In genomic region chr4:29708473-29708872, GRCh38 we compare ENCODE assay signal across 17 cellular contexts.
A peak's percentile ranks its signal among the peaks of the same experiment; 100 is the strongest.
DNase-seq lines count a peak whose midpoint lies in the region; ATAC-seq, FAIRE-seq and TF ChIP-seq lines count a peak whose summit lies in the region.
"Had no signal": no experiment of that assay in that cellular context is flagged by ENCODE, and none has a peak within 500 bp of the region (broad histone marks: within the 10 kb centered on the region; RNA-seq: fewer than 3 reads in every experiment).

No MANE protein-coding gene starts in this region.

- peak; percentile 100 for ATAC-seq in foreskin keratinocyte
- no peak for ATAC-seq in GM18502 (IDR thresholded peaks at IDR 0.05; ENCODE audit: poor library complexity, unreplicated experiment)
- ATAC-seq in HG02970 (IDR thresholded peaks at IDR 0.05; ENCODE audit: low FRiP score, unreplicated experiment), result no peak
- ATAC-seq: left ventricle myocardium superior, natural killer cell had no signal

- FAIRE-seq in HTR-8/SVneo (lab: Jason Lieb, UNC), result no peak
- FAIRE-seq: GM18507 had no signal

- peaks cover 45% of the 10 kb centered on the region for H3K9me3 Mint-ChIP-seq in T-helper 2 cell treated with Interferon-gamma antibody and Interleukin-4, amounts not matched to agents 5 μg/mL and 100 μg/mL, for 36 hours

- H3K4me3 Mint-ChIP-seq in T-helper 2 cell treated with Interferon-gamma antibody and Interleukin-4, amounts not matched to agents 5 μg/mL and 100 μg/mL, for 36 hours, result no peak overlapping the region
- H3K4me3 Mint-ChIP-seq: natural killer cell had no signal

- no peaks in the 10 kb centered on the region for H3K4me1 Mint-ChIP-seq in T-helper 2 cell treated with Interferon-gamma antibody and Interleukin-4, amounts not matched to agents 5 μg/mL and 100 μg/mL, for 36 hours (ENCODE audit: low read depth)
- H3K4me1 Mint-ChIP-seq: natural killer cell had no signal

- H3K27ac Mint-ChIP-seq in T-helper 2 cell treated with Interferon-gamma antibody and Interleukin-4, amounts not matched to agents 5 μg/mL and 100 μg/mL, for 36 hours, result no peak overlapping the region
- H3K27ac Mint-ChIP-seq: natural killer cell had no signal

- no peaks in the 10 kb centered on the region for H3K9me3 ChIP-seq in A673 (ENCODE audit: low read depth, low read length, poor library complexity, severe bottlenecking)
- H3K9me3 ChIP-seq: colonic mucosa, thoracic aorta had no signal

- DNase-seq in A673 (ENCODE audit: low spot score), result peak; percentile 11
- DNase-seq in HTR-8/SVneo (ENCODE audit: insufficient read length, low spot score), result peak; percentile 47
- DNase-seq in T1000 (lab: John Stamatoyannopoulos, UW), result peak; percentile 77
- peak; percentile 90 to 95 for DNase-seq in foreskin keratinocyte
- no peak for DNase-seq in T-helper 2 cell treated with Interferon-gamma antibody and Interleukin-4, amounts not matched to agents 5 μg/mL and 100 μg/mL, for 36 hours (ENCODE audit: low spot score)
- no peak for DNase-seq in NCI-H345 treated with DMSO at 0.1 percent for 48 hours (lab: John Stamatoyannopoulos, UW; ENCODE audit: unreplicated experiment)
- DNase-seq: ACHN; activated CD4-positive, alpha-beta T cell treated with anti-CD3 and anti-CD28 coated beads, Interleukin-2, amount 50 U/mL, for 4 hours; colonic mucosa; left ventricle myocardium superior; natural killer cell; NCI-H2081 treated with DMSO at 0.1 percent for 48 hours; SIG-M5 had no signal

- no TSS peak for BruUV-seq in A673 (replicated peaks; lab: Mats Ljungman, UMichigan)

- no peaks in the 10 kb centered on the region for H3K27me3 Mint-ChIP-seq in T-helper 2 cell treated with Interferon-gamma antibody and Interleukin-4, amounts not matched to agents 5 μg/mL and 100 μg/mL, for 36 hours (ENCODE audit: low read depth)

- no peak overlapping the region for H3K27ac ChIP-seq in A673 (ENCODE audit: low read depth, low read length, poor library complexity, severe bottlenecking)
- H3K27ac ChIP-seq in foreskin keratinocyte, result no peak overlapping the region
- H3K27ac ChIP-seq: colonic mucosa, thoracic aorta had no signal

- H3K4me1 ChIP-seq in A673 (ENCODE audit: insufficient read depth, low read length, poor library complexity, severe bottlenecking) (no peaks in the 10 kb centered on the region), foreskin keratinocyte (peaks cover 21% of the 10 kb centered on the region)
- H3K4me1 ChIP-seq: colonic mucosa had no signal

- no peak overlapping the region for H3K4me3 ChIP-seq in A673 (ENCODE audit: low read depth, low read length, poor library complexity, severe bottlenecking)
- H3K4me3 ChIP-seq: colonic mucosa, thoracic aorta had no signal

- no peaks in the 10 kb centered on the region for H3K27me3 ChIP-seq in A673 (replicated peaks; ENCODE audit: insufficient read depth, low read depth, low read length, poor library complexity)
- H3K27me3 ChIP-seq in foreskin keratinocyte, result no peaks in the 10 kb centered on the region
- H3K27me3 ChIP-seq: colonic mucosa had no signal

- H3K36me3 ChIP-seq in A673 (ENCODE audit: insufficient read depth, low read length, poor library complexity, severe bottlenecking), result no peaks in the 10 kb centered on the region
- H3K36me3 ChIP-seq: colonic mucosa, thoracic aorta had no signal

- POLR2A ChIA-PET in A673 (lab: Charles Lee; ENCODE audit: low non-redundant PET), result no interaction called here

- TF ChIP-seq CTCF in A673 (conservative IDR thresholded peaks at IDR 0.05; ENCODE audit: low read depth, low read length) (no peak), foreskin keratinocyte (conservative IDR thresholded peaks at IDR 0.05) (no peak)

- H3K36me3 Mint-ChIP-seq in T-helper 2 cell treated with Interferon-gamma antibody and Interleukin-4, amounts not matched to agents 5 μg/mL and 100 μg/mL, for 36 hours (ENCODE audit: low read depth), result no peaks in the 10 kb centered on the region
- H3K36me3 Mint-ChIP-seq: natural killer cell had no signal

- CTCF ChIA-PET in A673 (lab: Charles Lee), result no interaction called here

- intact Hi-C loops in A673 (cut with micrococcal nuclease; ENCODE audit: unreplicated experiment), result no loop called here

Comparison
In these comparisons a context has a peak if more than half of its experiments do, and no peak if none do; other contexts are left out.
1. DNase-seq: peak in A673 (single experiment), HTR-8/SVneo (single experiment), T1000 (single experiment) and foreskin keratinocyte (2 of 2); none in T-helper 2 cell treated with Interferon-gamma antibody and Interleukin-4, amounts not matched to agents 5 μg/mL and 100 μg/mL, for 36 hours (single experiment) and NCI-H345 treated with DMSO at 0.1 percent for 48 hours (single experiment).